In the genomic region with DNA sequence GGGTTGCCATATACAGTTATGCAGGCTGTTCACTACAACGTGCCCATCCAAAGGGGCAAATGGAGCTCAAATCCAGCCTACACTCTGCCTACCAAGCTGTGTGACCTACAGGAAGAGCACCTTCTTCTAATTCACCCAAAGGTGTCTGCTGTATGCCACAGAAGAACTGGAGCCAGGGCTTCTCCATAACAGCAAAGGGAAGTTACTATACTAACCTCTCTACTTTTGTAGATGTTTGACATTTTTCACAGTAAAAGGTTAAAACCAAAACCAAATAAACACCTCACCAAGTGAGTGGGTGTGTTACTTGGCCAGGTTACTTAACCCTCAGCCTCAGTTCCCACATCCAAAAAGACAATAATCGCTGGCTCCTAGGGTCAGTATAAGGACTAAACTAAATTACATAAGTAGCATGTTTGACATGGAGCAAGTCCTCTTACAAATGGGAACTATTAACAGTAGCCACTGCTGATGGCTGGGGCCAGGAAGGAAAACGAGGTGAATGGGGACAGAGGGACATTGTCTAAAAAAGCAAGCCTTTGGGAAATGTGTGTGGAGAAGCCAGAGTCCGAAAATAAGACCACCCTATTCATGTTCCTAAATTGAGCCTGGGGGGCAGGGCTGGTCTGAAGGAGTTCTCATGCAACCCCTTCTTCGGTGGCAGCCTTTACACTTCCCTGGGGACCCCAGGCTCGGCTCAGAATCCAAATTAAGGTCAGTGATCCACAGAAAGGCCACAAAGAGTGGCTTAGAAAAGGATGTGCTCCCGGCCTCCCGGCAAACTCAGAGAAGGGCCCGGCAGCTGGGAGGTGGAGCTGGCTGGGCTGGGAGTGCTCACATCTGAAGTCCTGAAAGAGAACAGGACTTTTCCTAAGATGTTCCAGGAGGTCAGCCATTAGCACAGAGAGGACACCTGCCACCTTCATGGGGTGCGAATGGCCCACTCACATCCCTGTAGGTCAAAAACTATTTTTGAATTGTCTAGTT, we compare ENCODE assay signal across 1 cellular context.
TF ChIP-seq lines count a peak whose summit lies in the region.

No MANE protein-coding gene starts in this region.

TF ChIP-seq in HepG2, 621 proteins besides CTCF, POLR2A, EP300 and RAD21:
- no peak for TF ChIP-seq ELF3 (CRISPR knock-in tag; IDR thresholded peaks at IDR 0.05)
- TF ChIP-seq, protein P1, sequence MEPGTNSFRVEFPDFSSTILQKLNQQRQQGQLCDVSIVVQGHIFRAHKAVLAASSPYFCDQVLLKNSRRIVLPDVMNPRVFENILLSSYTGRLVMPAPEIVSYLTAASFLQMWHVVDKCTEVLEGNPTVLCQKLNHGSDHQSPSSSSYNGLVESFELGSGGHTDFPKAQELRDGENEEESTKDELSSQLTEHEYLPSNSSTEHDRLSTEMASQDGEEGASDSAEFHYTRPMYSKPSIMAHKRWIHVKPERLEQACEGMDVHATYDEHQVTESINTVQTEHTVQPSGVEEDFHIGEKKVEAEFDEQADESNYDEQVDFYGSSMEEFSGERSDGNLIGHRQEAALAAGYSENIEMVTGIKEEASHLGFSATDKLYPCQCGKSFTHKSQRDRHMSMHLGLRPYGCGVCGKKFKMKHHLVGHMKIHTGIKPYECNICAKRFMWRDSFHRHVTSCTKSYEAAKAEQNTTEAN (CRISPR knock-in tag; conservative IDR thresholded peaks at IDR 0.05): no peak
- no peak for TF ChIP-seq SOX5 (CRISPR knock-in tag; IDR thresholded peaks at IDR 0.05; ENCODE audit: borderline replicate concordance)
- TF ChIP-seq FOXC1 (CRISPR knock-in tag; IDR thresholded peaks at IDR 0.05; ENCODE audit: borderline replicate concordance): no peak
- no peak for TF ChIP-seq SMAD9 (CRISPR knock-in tag; IDR thresholded peaks at IDR 0.05)
- TF ChIP-seq ZNF407 (CRISPR knock-in tag; IDR thresholded peaks at IDR 0.05; ENCODE audit: not compliant biosample characterization): no peak
- no peak for TF ChIP-seq ZNF33B (CRISPR knock-in tag; IDR thresholded peaks at IDR 0.05)
- TF ChIP-seq NCOA1 (CRISPR knock-in tag; IDR thresholded peaks at IDR 0.05): no peak
- no peak for TF ChIP-seq ZNF740 (CRISPR knock-in tag; IDR thresholded peaks at IDR 0.05)
- TF ChIP-seq NR1H2 (CRISPR knock-in tag; IDR thresholded peaks at IDR 0.05; ENCODE audit: borderline replicate concordance, low read depth): no peak
- TF ChIP-seq, protein P2, sequence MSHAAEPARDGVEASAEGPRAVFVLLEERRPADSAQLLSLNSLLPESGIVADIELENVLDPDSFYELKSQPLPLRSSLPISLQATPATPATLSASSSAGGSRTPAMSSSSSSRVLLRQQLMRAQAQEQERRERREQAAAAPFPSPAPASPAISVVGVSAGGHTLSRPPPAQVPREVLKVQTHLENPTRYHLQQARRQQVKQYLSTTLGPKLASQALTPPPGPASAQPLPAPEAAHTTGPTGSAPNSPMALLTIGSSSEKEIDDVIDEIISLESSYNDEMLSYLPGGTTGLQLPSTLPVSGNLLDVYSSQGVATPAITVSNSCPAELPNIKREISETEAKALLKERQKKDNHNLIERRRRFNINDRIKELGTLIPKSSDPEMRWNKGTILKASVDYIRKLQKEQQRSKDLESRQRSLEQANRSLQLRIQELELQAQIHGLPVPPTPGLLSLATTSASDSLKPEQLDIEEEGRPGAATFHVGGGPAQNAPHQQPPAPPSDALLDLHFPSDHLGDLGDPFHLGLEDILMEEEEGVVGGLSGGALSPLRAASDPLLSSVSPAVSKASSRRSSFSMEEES (CRISPR knock-in tag; IDR thresholded peaks at IDR 0.05): no peak
- TF ChIP-seq, protein P3, sequence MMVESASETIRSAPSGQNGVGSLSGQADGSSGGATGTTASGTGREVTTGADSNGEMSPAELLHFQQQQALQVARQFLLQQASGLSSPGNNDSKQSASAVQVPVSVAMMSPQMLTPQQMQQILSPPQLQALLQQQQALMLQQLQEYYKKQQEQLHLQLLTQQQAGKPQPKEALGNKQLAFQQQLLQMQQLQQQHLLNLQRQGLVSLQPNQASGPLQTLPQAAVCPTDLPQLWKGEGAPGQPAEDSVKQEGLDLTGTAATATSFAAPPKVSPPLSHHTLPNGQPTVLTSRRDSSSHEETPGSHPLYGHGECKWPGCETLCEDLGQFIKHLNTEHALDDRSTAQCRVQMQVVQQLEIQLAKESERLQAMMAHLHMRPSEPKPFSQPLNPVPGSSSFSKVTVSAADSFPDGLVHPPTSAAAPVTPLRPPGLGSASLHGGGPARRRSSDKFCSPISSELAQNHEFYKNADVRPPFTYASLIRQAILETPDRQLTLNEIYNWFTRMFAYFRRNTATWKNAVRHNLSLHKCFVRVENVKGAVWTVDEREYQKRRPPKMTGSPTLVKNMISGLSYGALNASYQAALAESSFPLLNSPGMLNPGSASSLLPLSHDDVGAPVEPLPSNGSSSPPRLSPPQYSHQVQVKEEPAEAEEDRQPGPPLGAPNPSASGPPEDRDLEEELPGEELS (CRISPR knock-in tag; IDR thresholded peaks at IDR 0.05): no peak
- no peak for TF ChIP-seq MAF1 (CRISPR knock-in tag; IDR thresholded peaks at IDR 0.05; ENCODE audit: borderline replicate concordance)
- no peak for TF ChIP-seq TAF15 (IDR thresholded peaks at IDR 0.05; ENCODE audit: low read depth, low read length, poor library complexity, severe bottlenecking)
- TF ChIP-seq, protein P4, sequence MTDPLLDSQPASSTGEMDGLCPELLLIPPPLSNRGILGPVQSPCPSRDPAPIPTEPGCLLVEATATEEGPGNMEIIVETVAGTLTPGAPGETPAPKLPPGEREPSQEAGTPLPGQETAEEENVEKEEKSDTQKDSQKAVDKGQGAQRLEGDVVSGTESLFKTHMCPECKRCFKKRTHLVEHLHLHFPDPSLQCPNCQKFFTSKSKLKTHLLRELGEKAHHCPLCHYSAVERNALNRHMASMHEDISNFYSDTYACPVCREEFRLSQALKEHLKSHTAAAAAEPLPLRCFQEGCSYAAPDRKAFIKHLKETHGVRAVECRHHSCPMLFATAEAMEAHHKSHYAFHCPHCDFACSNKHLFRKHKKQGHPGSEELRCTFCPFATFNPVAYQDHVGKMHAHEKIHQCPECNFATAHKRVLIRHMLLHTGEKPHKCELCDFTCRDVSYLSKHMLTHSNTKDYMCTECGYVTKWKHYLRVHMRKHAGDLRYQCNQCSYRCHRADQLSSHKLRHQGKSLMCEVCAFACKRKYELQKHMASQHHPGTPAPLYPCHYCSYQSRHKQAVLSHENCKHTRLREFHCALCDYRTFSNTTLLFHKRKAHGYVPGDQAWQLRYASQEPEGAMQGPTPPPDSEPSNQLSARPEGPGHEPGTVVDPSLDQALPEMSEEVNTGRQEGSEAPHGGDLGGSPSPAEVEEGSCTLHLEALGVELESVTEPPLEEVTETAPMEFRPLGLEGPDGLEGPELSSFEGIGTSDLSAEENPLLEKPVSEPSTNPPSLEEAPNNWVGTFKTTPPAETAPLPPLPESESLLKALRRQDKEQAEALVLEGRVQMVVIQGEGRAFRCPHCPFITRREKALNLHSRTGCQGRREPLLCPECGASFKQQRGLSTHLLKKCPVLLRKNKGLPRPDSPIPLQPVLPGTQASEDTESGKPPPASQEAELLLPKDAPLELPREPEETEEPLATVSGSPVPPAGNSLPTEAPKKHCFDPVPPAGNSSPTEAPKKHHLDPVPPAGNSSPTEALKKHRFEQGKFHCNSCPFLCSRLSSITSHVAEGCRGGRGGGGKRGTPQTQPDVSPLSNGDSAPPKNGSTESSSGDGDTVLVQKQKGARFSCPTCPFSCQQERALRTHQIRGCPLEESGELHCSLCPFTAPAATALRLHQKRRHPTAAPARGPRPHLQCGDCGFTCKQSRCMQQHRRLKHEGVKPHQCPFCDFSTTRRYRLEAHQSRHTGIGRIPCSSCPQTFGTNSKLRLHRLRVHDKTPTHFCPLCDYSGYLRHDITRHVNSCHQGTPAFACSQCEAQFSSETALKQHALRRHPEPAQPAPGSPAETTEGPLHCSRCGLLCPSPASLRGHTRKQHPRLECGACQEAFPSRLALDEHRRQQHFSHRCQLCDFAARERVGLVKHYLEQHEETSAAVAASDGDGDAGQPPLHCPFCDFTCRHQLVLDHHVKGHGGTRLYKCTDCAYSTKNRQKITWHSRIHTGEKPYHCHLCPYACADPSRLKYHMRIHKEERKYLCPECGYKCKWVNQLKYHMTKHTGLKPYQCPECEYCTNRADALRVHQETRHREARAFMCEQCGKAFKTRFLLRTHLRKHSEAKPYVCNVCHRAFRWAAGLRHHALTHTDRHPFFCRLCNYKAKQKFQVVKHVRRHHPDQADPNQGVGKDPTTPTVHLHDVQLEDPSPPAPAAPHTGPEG (CRISPR knock-in tag; IDR thresholded peaks at IDR 0.05): no peak
- TF ChIP-seq, protein P5, sequence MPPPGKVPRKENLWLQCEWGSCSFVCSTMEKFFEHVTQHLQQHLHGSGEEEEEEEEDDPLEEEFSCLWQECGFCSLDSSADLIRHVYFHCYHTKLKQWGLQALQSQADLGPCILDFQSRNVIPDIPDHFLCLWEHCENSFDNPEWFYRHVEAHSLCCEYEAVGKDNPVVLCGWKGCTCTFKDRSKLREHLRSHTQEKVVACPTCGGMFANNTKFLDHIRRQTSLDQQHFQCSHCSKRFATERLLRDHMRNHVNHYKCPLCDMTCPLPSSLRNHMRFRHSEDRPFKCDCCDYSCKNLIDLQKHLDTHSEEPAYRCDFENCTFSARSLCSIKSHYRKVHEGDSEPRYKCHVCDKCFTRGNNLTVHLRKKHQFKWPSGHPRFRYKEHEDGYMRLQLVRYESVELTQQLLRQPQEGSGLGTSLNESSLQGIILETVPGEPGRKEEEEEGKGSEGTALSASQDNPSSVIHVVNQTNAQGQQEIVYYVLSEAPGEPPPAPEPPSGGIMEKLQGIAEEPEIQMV (CRISPR knock-in tag; IDR thresholded peaks at IDR 0.05; ENCODE audit: low read depth): no peak
